8 cellular contexts compared by ENCODE assay signal in genomic region chr19:40604647-40605200, GRCh38. TPM values are rescaled to one million over a fixed set of nuclear protein-coding genes. Genes with fewer than 3 reads are reported as not detected.
DNase-seq lines count a peak whose midpoint lies in the region; ATAC-seq and TF ChIP-seq lines count a peak whose summit lies in the region.

No MANE protein-coding gene starts in this region.

- H3K9me3 ChIP-seq in HCT116 (ENCODE audit: control insufficient read depth in 1 of 2, insufficient read depth in 1 of 2, low read depth in 1 of 2, low read length in 2 of 2) (no peaks in the 10 kb centered on the region), SK-N-MC (ENCODE audit: low read depth, low read length) (no peaks in the 10 kb centered on the region), smooth muscle cell (replicated peaks; ENCODE audit: low read depth) (no peaks in the 10 kb centered on the region)

- H3K9me2 ChIP-seq in HCT116 (ENCODE audit: insufficient read depth) = no peaks in the 10 kb centered on the region

- TF ChIP-seq CTCF in HCT116 (IDR thresholded peaks at IDR 0.05 in 2 of 3, conservative IDR thresholded peaks at IDR 0.05 in 1 of 3; ENCODE audit: borderline replicate concordance in 1 of 3, insufficient read depth in 1 of 3, low read depth in 2 of 3, low read length in 2 of 3) = no peak
- no peak for TF ChIP-seq CTCF in smooth muscle cell (IDR thresholded peaks at IDR 0.05; ENCODE audit: borderline replicate concordance, insufficient read depth, poor library complexity, severe bottlenecking)

- H3K4me1 ChIP-seq in HCT116 (ENCODE audit: control insufficient read depth in 1 of 2, insufficient read depth in 2 of 2, low read length in 2 of 2) = peaks cover 37 to 88% of the 10 kb centered on the region in 2 experiments
- peaks cover 47% of the 10 kb centered on the region for H3K4me1 ChIP-seq in smooth muscle cell (ENCODE audit: low read depth)

- TF ChIP-seq POLR2A in HCT116 (IDR thresholded peaks at IDR 0.05; ENCODE audit: borderline replicate concordance, extremely low read depth, insufficient read depth, insufficient read length) = no peak

- H3K79me2 ChIP-seq in HCT116 (ENCODE audit: insufficient read depth, low read length) = peaks cover 9% of the 10 kb centered on the region; the same call in 1 of the 2 replicates
- no peaks in the 10 kb centered on the region for H3K79me2 ChIP-seq in smooth muscle cell (ENCODE audit: low read depth)

- H2AFZ ChIP-seq in HCT116 (ENCODE audit: low read depth, low read length, poor library complexity, severe bottlenecking) = no peak overlapping the region
- H2AFZ ChIP-seq in smooth muscle cell (ENCODE audit: low read depth) = peak overlapping the region; percentile 65

- peak overlapping the region; percentile 48 to 61 for H3K4me3 ChIP-seq in HCT116 (replicated peaks in 1 of 2; ENCODE audit: low read depth in 1 of 2, low read length in 2 of 2)
- H3K4me3 ChIP-seq in SK-N-MC = peak overlapping the region; percentile 75
- peak overlapping the region; percentile 52 for H3K4me3 ChIP-seq in smooth muscle cell

- H3K27ac ChIP-seq in HCT116 (ENCODE audit: low read depth, low read length) = peak overlapping the region; percentile 96
- no peak overlapping the region for H3K27ac ChIP-seq in SK-N-MC
- H3K27ac ChIP-seq in smooth muscle cell (ENCODE audit: low read depth) = peak overlapping the region; percentile 9

- no peak for TF ChIP-seq RAD21 in HCT116 (IDR thresholded peaks at IDR 0.05; ENCODE audit: low read depth)

- BruUV-seq in HCT116 (replicated peaks; lab: Mats Ljungman, UMichigan) = no TSS peak

- CTCF ChIA-PET in HCT116 (lab: Charles Lee) = interaction anchor here (1.0 to 4.4 kb wide), 10 partner anchors 9 to 300 kb away, joined by 3 to 39 read pairs (median 23); partner anchors contain the start of gene BLVRB

- H3F3A ChIP-seq in smooth muscle cell (ENCODE audit: low read depth) = peaks cover 25% of the 10 kb centered on the region

- H3K9ac ChIP-seq in HCT116 (ENCODE audit: low read length) (peak overlapping the region; percentile 73), SK-N-MC (ENCODE audit: insufficient read length) (no peak overlapping the region), smooth muscle cell (ENCODE audit: low read depth) (no peak overlapping the region)

- no peaks in the 10 kb centered on the region for H3K27me3 ChIP-seq in HCT116 (ENCODE audit: insufficient read depth, low read length)
- no peaks in the 10 kb centered on the region for H3K27me3 ChIP-seq in smooth muscle cell (ENCODE audit: low read depth)

- peak overlapping the region; percentile 93 for H3K4me2 ChIP-seq in HCT116 (ENCODE audit: low read length)
- peak overlapping the region; percentile 87 for H3K4me2 ChIP-seq in smooth muscle cell

- ATAC-seq in HCT116 (peak; percentile 0), left cardiac atrium (no peak), GM18907 (IDR thresholded peaks at IDR 0.05; ENCODE audit: unreplicated experiment) (no peak), HG03354 (IDR thresholded peaks at IDR 0.05; ENCODE audit: poor library complexity, severe bottlenecking, unreplicated experiment) (no peak), GM21423 (IDR thresholded peaks at IDR 0.05; ENCODE audit: unreplicated experiment) (no peak)

- RAD21 ChIA-PET in HCT116 (lab: Charles Lee; ENCODE audit: low non-redundant PET in 1 of 2, low total read pairs in 2 of 2, uncharacterized antibody in 2 of 2, unreplicated experiment in 2 of 2) = interaction anchor here (0.9 to 1.7 kb wide), 3 partner anchors 20 to 64 kb away, joined by 3 read pairs; no protein-coding TSS in a partner anchor

- 54% methylated on average over 20 of the region's 27 CpGs for WGBS in smooth muscle cell (ENCODE audit: low lambda C conversion rate)

- DNase-seq in HCT116 (ENCODE audit: low read depth, low spot score) (no peak), SK-N-MC (ENCODE audit: low read depth, low spot score) (no peak), left cardiac atrium (peak; percentile 50), smooth muscle cell (lab: John Stamatoyannopoulos, UW; ENCODE audit: unreplicated experiment) (no peak), amygdala (lab: John Stamatoyannopoulos, UW) (no peak)

- H4K20me1 ChIP-seq in HCT116 (ENCODE audit: insufficient read depth) (no peaks in the 10 kb centered on the region), smooth muscle cell (ENCODE audit: low read depth) (no peaks in the 10 kb centered on the region)

- H3K36me3 ChIP-seq in HCT116 (ENCODE audit: control insufficient read depth in 1 of 2, insufficient read depth in 2 of 2, low read length in 2 of 2) (no peaks in the 10 kb centered on the region), SK-N-MC (ENCODE audit: insufficient read depth, low read length) (no peaks in the 10 kb centered on the region), smooth muscle cell (ENCODE audit: low read depth) (no peaks in the 10 kb centered on the region)

- POLR2A ChIA-PET in HCT116 (lab: Charles Lee) = interaction anchor here (1.4 to 4.9 kb wide), 4 partner anchors 10 to 179 kb away, joined by 3 to 55 read pairs (median 6); partner anchors contain the start of gene SERTAD1

- intact Hi-C loops in HCT116 (cut with micrococcal nuclease) (loop anchor here (5.0 to 10.0 kb wide), 2 partner anchors 182 to 460 kb away; no protein-coding TSS in a partner anchor), left cardiac atrium (cut with DNase I) (loop anchor here in 1 of 2 donors (5.0 kb wide), 1 partner anchor 137 kb away; the partner anchor contains the start of genes BLVRB and SPTBN4)

TF ChIP-seq in HCT116, 20 proteins besides CTCF, POLR2A, EP300 and RAD21:
- TF ChIP-seq ATF3 (IDR thresholded peaks at IDR 0.05) = no peak
- no peak for TF ChIP-seq CEBPB (IDR thresholded peaks at IDR 0.05; ENCODE audit: low read depth)
- TF ChIP-seq EGR1 (IDR thresholded peaks at IDR 0.05; ENCODE audit: low read depth) = no peak

RNA-seq across cellular contexts. Expression of gene LTBP4, which starts 3.6 kb away (rescaled TPM):
- total RNA-seq in HCT116 (2021; ENCODE audit: unreplicated experiment) = 310 TPM
- polyA plus RNA-seq in HCT116 (2012) = 248 and 382 TPM in 2 replicates
- total RNA-seq in left cardiac atrium = 100 to 1,000 TPM; 272 to 361 TPM
- 28.5 and 38.5 TPM in 2 replicates for total RNA-seq in smooth muscle cell
- polyA plus RNA-seq in smooth muscle cell = 170 and 188 TPM in 2 replicates

RNA-seq across cellular contexts. Expression of gene SHKBP1, which starts 28.1 kb away (rescaled TPM):
- total RNA-seq in HCT116 (2021; ENCODE audit: unreplicated experiment) = 97.4 TPM
- 95.7 and 104 TPM in 2 replicates for polyA plus RNA-seq in HCT116 (2012)
- 10 to 100 TPM; 23.5 to 24.4 TPM for total RNA-seq in left cardiac atrium
- 38.8 and 40.9 TPM in 2 replicates for total RNA-seq in smooth muscle cell
- 90.8 and 102 TPM in 2 replicates for polyA plus RNA-seq in smooth muscle cell
